Comparison of ENCODE assay signal across 8 cellular contexts in genomic region chr9:120692901-120693573, GRCh38. TPM values are rescaled to one million over a fixed set of nuclear protein-coding genes. Genes with fewer than 3 reads are reported as not detected.
DNase-seq lines count a peak whose midpoint lies in the region; TF ChIP-seq lines count a peak whose summit lies in the region.

No MANE protein-coding gene starts in this region.

- in situ Hi-C loops in GM23248 (cut with MboI), result no loop called here

- peaks cover 18% of the 10 kb centered on the region for H3K4me1 ChIP-seq in GM23248 (ENCODE audit: insufficient read depth)
- peaks cover 0 to 24% of the 10 kb centered on the region in 2 donors for H3K4me1 ChIP-seq in ascending aorta

- H3F3A ChIP-seq in GM23248 (ENCODE audit: insufficient read depth), result peaks cover 15% of the 10 kb centered on the region

- H3K27me3 ChIP-seq in GM23248 (replicated peaks; ENCODE audit: insufficient read depth) (no peaks in the 10 kb centered on the region), MG63 (no peaks in the 10 kb centered on the region), ascending aorta (no peaks in the 10 kb centered on the region)

- intact Hi-C loops in ascending aorta (cut with DNase I), result no loop called here

- no peak overlapping the region for H3K4me2 ChIP-seq in GM23248 (ENCODE audit: unreplicated experiment)

- no peaks in the 10 kb centered on the region for H3K9me3 ChIP-seq in GM23248 (ENCODE audit: low read depth)
- no peaks in the 10 kb centered on the region for H3K9me3 ChIP-seq in MG63
- H3K9me3 ChIP-seq in ascending aorta, result no peaks in the 10 kb centered on the region

- H3K27ac ChIP-seq in GM23248 (no peak overlapping the region), ascending aorta (no peak overlapping the region)

- no peak overlapping the region for H3K9ac ChIP-seq in GM23248

- no peaks in the 10 kb centered on the region for H3K9me2 ChIP-seq in GM23248 (ENCODE audit: insufficient read depth)

- H2AFZ ChIP-seq in GM23248, result no peak overlapping the region

- H4K20me1 ChIP-seq in GM23248 (ENCODE audit: insufficient read depth), result no peaks in the 10 kb centered on the region

- no peak for TF ChIP-seq CTCF in GM12865 (IDR thresholded peaks at IDR 0.05; ENCODE audit: insufficient read depth, low read depth, low read length, missing control alignments)
- no peak for TF ChIP-seq CTCF in ascending aorta (IDR thresholded peaks at IDR 0.05)

- H3K4me3 ChIP-seq in GM12865 (ENCODE audit: low read depth, low read length), result no peak overlapping the region
- 0 out of 2 replicates have a peak overlapping the region, but pooled peaks have one; percentile 10 for H3K4me3 ChIP-seq in GM23248
- H3K4me3 ChIP-seq in MG63, result no peak overlapping the region
- H3K4me3 ChIP-seq in ascending aorta, result no peak overlapping the region

- H3K36me3 ChIP-seq in GM23248 (ENCODE audit: low read depth), result no peaks in the 10 kb centered on the region
- no peaks in the 10 kb centered on the region for H3K36me3 ChIP-seq in MG63
- H3K36me3 ChIP-seq in ascending aorta, result no peaks in the 10 kb centered on the region

- no peaks in the 10 kb centered on the region for H3K79me2 ChIP-seq in GM23248 (ENCODE audit: insufficient read depth)

- WGBS in GM23248 (ENCODE audit: low coverage in 1 of 2, low lambda C conversion rate in 2 of 2, missing lambda C conversion rate in 2 of 2), 2 experiments, result 96 to 100% methylated on average over 1 of the region's 1 CpG

- DNase-seq in GM12865 (ENCODE audit: low read depth) (peak; percentile 35), GM23248 (peak; percentile 57), NOMO-1 (lab: John Stamatoyannopoulos, UW; ENCODE audit: unreplicated experiment in 2 of 2) (peak; percentile 73 to 96), kidney tubule cell (ENCODE audit: low spot score) (peak; percentile 12), MG63 (no peak), COR-L47 (lab: John Stamatoyannopoulos, UW) (no peak), ascending aorta (ENCODE audit: low spot score in 2 of 2) (no peak)
- no peak for DNase-seq in activated CD4-positive, CD25-positive, alpha-beta regulatory T cell (lab: John Stamatoyannopoulos, UW)

RNA-seq across cellular contexts. Expression of gene MEGF9, which starts 21.2 kb away (rescaled TPM):
- 3.8 and 4.2 TPM in 2 replicates for total RNA-seq in GM23248 (2014; rRNA removed; shearing (Covaris generic))
- 2.1 and 2.3 TPM in 2 replicates for polyA plus RNA-seq in GM23248 (2016; fragmentation: Nextera tagmentation; extraction: Ambion mirVana)
- total RNA-seq in MG63 (2014; rRNA removed; shearing (Covaris generic); ENCODE audit: low replicate concordance), result 2.7 and 4.1 TPM in 2 replicates
- total RNA-seq in ascending aorta, result 14.3 TPM

Comparison
In these comparisons a context has a peak if more than half of its experiments do, and no peak if none do; other contexts are left out.
1. DNase-seq: peak in GM12865 (single experiment), GM23248 (single experiment), NOMO-1 (2 of 2) and kidney tubule cell (single experiment); none in MG63 (single experiment), activated CD4-positive, CD25-positive, alpha-beta regulatory T cell (0 of 4), COR-L47 (single experiment) and ascending aorta (0 of 2).